1 cellular context compared by ENCODE assay signal in genomic region chr17:63482509-63482908, GRCh38.
TF ChIP-seq lines count a peak whose summit lies in the region.

No MANE protein-coding gene starts in this region.

TF ChIP-seq in SK-N-SH treated with all-trans-retinoic acid at 6 μM for 48 hours, 23 proteins besides CTCF, POLR2A, EP300 and RAD21 (continued from another document):
- TF ChIP-seq PATZ1 (CRISPR knock-in tag; IDR thresholded peaks at IDR 0.05; ENCODE audit: borderline replicate concordance) (no peak), ZNF565 (CRISPR knock-in tag; conservative IDR thresholded peaks at IDR 0.05; ENCODE audit: low read depth) (no peak)
